13 cellular contexts compared by ENCODE assay signal in genomic region chr10:35353805-35354204, GRCh38.
DNase-seq lines count a peak whose midpoint lies in the region; ATAC-seq lines count a peak whose summit lies in the region.
"Had no signal": no experiment of that assay in that cellular context is flagged by ENCODE, and none has a peak within 500 bp of the region (broad histone marks: within the 10 kb centered on the region; RNA-seq: fewer than 3 reads in every experiment).

No MANE protein-coding gene starts in this region.

- ATAC-seq in GM18502 (IDR thresholded peaks at IDR 0.05; ENCODE audit: poor library complexity, unreplicated experiment) (peak; percentile 43), GM21529 (IDR thresholded peaks at IDR 0.05; ENCODE audit: unreplicated experiment) (peak; percentile 59), HG03439 (IDR thresholded peaks at IDR 0.05; ENCODE audit: unreplicated experiment) (peak; percentile 45), GM19455 (IDR thresholded peaks at IDR 0.05; ENCODE audit: unreplicated experiment) (no peak)
- ATAC-seq: stimulated activated naive CD8-positive, alpha-beta T cell treated with anti-CD3 and anti-CD28 coated beads, Interleukin-15, Interleukin-2, amounts not matched to agents 100 U/mL and 50 U/mL, for 24 hours had no signal

- DNase-seq in germinal center (ENCODE audit: low spot score) (peak; percentile 57), NCI-H1092 treated with DMSO at 0.1 percent for 48 hours (lab: John Stamatoyannopoulos, UW) (no peak), NCI-H526 (lab: John Stamatoyannopoulos, UW) (no peak)
- no peak for DNase-seq in activated CD8-positive, alpha-beta memory T cell treated with anti-CD3 and anti-CD28 coated beads, Interleukin-2, amount 50 U/mL, for 4 hours
- DNase-seq: activated naive CD8-positive, alpha-beta T cell treated with anti-CD3 and anti-CD28 coated beads, Interleukin-2, amount 10 ng/mL, durations not matched to agents 7 days and 5 days; NCI-H187 treated with DMSO at 0.1 percent for 48 hours; NK-92 treated with Interleukin-12 subunit alpha and Interleukin-12 subunit beta, amount 100 ng/mL, for 24 hours; ovary; stimulated activated naive CD8-positive, alpha-beta T cell treated with anti-CD3 and anti-CD28 coated beads, Interleukin-15, Interleukin-2, amounts not matched to agents 100 U/mL and 50 U/mL, for 24 hours had no signal
